Comparison of ENCODE assay signal across 1 cellular context in genomic region chr16:68800257-68800875, GRCh38.
TF ChIP-seq lines count a peak whose summit lies in the region.

No MANE protein-coding gene starts in this region.

TF ChIP-seq in HepG2, 621 proteins besides CTCF, POLR2A, EP300 and RAD21 (continued from another document and continues in another):
- TF ChIP-seq KIAA2018 (CRISPR knock-in tag; IDR thresholded peaks at IDR 0.05; ENCODE audit: borderline replicate concordance) (no peak), POLR2AphosphoS5 (IDR thresholded peaks at IDR 0.05; ENCODE audit: low read depth, low read length) (no peak), AKNA (CRISPR knock-in tag; IDR thresholded peaks at IDR 0.05; ENCODE audit: borderline replicate concordance) (no peak), SOX13 (IDR thresholded peaks at IDR 0.05) (no peak), SOX13 (CRISPR knock-in tag; conservative IDR thresholded peaks at IDR 0.05 in 1 of 2, IDR thresholded peaks at IDR 0.05 in 1 of 2) (no peak), NR2F2 (IDR thresholded peaks at IDR 0.05; ENCODE audit: borderline replicate concordance, low read depth) (no peak), BCLAF1 (IDR thresholded peaks at IDR 0.05) (no peak), ZNF703 (CRISPR knock-in tag; IDR thresholded peaks at IDR 0.05; ENCODE audit: borderline replicate concordance) (no peak), ATAD3A (CRISPR knock-in tag; IDR thresholded peaks at IDR 0.05) (no peak), MYC (CRISPR knock-in tag; IDR thresholded peaks at IDR 0.05; ENCODE audit: borderline replicate concordance) (no peak), NONO (IDR thresholded peaks at IDR 0.05) (no peak), NONO (CRISPR knock-in tag; conservative IDR thresholded peaks at IDR 0.05) (no peak), KLF12 (CRISPR knock-in tag; IDR thresholded peaks at IDR 0.05; ENCODE audit: borderline replicate concordance) (no peak), ZNF782 (CRISPR knock-in tag; IDR thresholded peaks at IDR 0.05; ENCODE audit: borderline replicate concordance) (no peak), NFE2L2 (IDR thresholded peaks at IDR 0.05; ENCODE audit: low read length) (no peak), ZNF83 (CRISPR knock-in tag; IDR thresholded peaks at IDR 0.05; ENCODE audit: borderline replicate concordance) (no peak), SYNCRIP (IDR thresholded peaks at IDR 0.05; ENCODE audit: insufficient read depth, low read depth, low read length) (no peak), HIVEP1 (CRISPR knock-in tag; IDR thresholded peaks at IDR 0.05) (no peak), ZFY (CRISPR knock-in tag; IDR thresholded peaks at IDR 0.05) (no peak), EZH2 (conservative IDR thresholded peaks at IDR 0.05; ENCODE audit: low read depth, low read length) (no peak), ZNF251 (CRISPR knock-in tag; IDR thresholded peaks at IDR 0.05) (no peak), ZNF7 (CRISPR knock-in tag; IDR thresholded peaks at IDR 0.05) (no peak), MYPOP (CRISPR knock-in tag; IDR thresholded peaks at IDR 0.05) (no peak), YEATS4 (CRISPR knock-in tag; IDR thresholded peaks at IDR 0.05; ENCODE audit: borderline replicate concordance) (no peak), ZMAT5 (CRISPR knock-in tag; IDR thresholded peaks at IDR 0.05; ENCODE audit: borderline replicate concordance, low read depth) (no peak), ZSCAN29 (CRISPR knock-in tag; conservative IDR thresholded peaks at IDR 0.05) (no peak), KAT7 (CRISPR knock-in tag; IDR thresholded peaks at IDR 0.05; ENCODE audit: borderline replicate concordance) (no peak), ZNF296 (CRISPR knock-in tag; conservative IDR thresholded peaks at IDR 0.05) (no peak), CSRNP2 (CRISPR knock-in tag; conservative IDR thresholded peaks at IDR 0.05; ENCODE audit: low read depth) (no peak), ATF1 (CRISPR knock-in tag; IDR thresholded peaks at IDR 0.05) (no peak), BHLHE40 (IDR thresholded peaks at IDR 0.05; ENCODE audit: low read length) (no peak), ZNF776 (CRISPR knock-in tag; IDR thresholded peaks at IDR 0.05) (no peak), REXO4 (CRISPR knock-in tag; IDR thresholded peaks at IDR 0.05; ENCODE audit: borderline replicate concordance) (no peak), ZBTB44 (CRISPR knock-in tag; IDR thresholded peaks at IDR 0.05) (no peak; the same call in 1 of the 2 replicates), FOXO1 (CRISPR knock-in tag; IDR thresholded peaks at IDR 0.05) (no peak), ZNF263 (CRISPR knock-in tag; IDR thresholded peaks at IDR 0.05) (no peak), SOX5 (CRISPR knock-in tag; IDR thresholded peaks at IDR 0.05; ENCODE audit: borderline replicate concordance) (peak; percentile 12; the same call in 1 of the 2 replicates)
- TF ChIP-seq, protein P1, sequence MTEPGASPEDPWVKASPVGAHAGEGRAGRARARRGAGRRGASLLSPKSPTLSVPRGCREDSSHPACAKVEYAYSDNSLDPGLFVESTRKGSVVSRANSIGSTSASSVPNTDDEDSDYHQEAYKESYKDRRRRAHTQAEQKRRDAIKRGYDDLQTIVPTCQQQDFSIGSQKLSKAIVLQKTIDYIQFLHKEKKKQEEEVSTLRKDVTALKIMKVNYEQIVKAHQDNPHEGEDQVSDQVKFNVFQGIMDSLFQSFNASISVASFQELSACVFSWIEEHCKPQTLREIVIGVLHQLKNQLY (CRISPR knock-in tag; IDR thresholded peaks at IDR 0.05) = no peak
- TF ChIP-seq, protein P2, sequence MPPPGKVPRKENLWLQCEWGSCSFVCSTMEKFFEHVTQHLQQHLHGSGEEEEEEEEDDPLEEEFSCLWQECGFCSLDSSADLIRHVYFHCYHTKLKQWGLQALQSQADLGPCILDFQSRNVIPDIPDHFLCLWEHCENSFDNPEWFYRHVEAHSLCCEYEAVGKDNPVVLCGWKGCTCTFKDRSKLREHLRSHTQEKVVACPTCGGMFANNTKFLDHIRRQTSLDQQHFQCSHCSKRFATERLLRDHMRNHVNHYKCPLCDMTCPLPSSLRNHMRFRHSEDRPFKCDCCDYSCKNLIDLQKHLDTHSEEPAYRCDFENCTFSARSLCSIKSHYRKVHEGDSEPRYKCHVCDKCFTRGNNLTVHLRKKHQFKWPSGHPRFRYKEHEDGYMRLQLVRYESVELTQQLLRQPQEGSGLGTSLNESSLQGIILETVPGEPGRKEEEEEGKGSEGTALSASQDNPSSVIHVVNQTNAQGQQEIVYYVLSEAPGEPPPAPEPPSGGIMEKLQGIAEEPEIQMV (CRISPR knock-in tag; IDR thresholded peaks at IDR 0.05; ENCODE audit: low read depth) = 0 out of 2 replicates have a peak, but pooled peaks have one; percentile 29
